27 cellular contexts compared by ENCODE assay signal in genomic region chr12:103530352-103530751, GRCh38. TPM values are rescaled to one million over a fixed set of nuclear protein-coding genes. Genes with fewer than 3 reads are reported as not detected.
DNase-seq lines count a peak whose midpoint lies in the region; ATAC-seq, FAIRE-seq and TF ChIP-seq lines count a peak whose summit lies in the region.
"Had no signal": no experiment of that assay in that cellular context is flagged by ENCODE, and none has a peak within 500 bp of the region (broad histone marks: within the 10 kb centered on the region; RNA-seq: fewer than 3 reads in every experiment).

No MANE protein-coding gene starts in this region.

- H3K4me1 Mint-ChIP-seq in naive B cell: no peaks in the 10 kb centered on the region
- H3K4me1 Mint-ChIP-seq: natural killer cell had no signal

- TF ChIP-seq CTCF in WERI-Rb-1 (IDR thresholded peaks at IDR 0.05; ENCODE audit: low read depth, low read length) (no peak), D721Med (IDR thresholded peaks at IDR 0.05; ENCODE audit: insufficient read depth, missing control alignments) (no peak), ovary (IDR thresholded peaks at IDR 0.05) (no peak)

- H3K9me3 ChIP-seq in WERI-Rb-1 (ENCODE audit: severe bottlenecking): no peaks in the 10 kb centered on the region
- H3K9me3 ChIP-seq in ovary: no peaks in the 10 kb centered on the region
- H3K9me3 ChIP-seq: breast epithelium, vagina had no signal

- ATAC-seq in naive B cell (ENCODE audit: low read depth in 2 of 2): peak; percentile 12 to 18
- ATAC-seq: K562, natural killer cell had no signal

- H3K27me3 ChIP-seq in WERI-Rb-1 (ENCODE audit: insufficient read depth, low read depth, severe bottlenecking) (no peaks in the 10 kb centered on the region), ovary (no peaks in the 10 kb centered on the region)
- H3K27me3 ChIP-seq: BLaER1, breast epithelium, hepatocyte, vagina had no signal

- peaks cover 0 to 3% (median 0%) of the 10 kb centered on the region in 7 donors for H3K9me3 Mint-ChIP-seq in naive B cell
- H3K9me3 Mint-ChIP-seq: natural killer cell had no signal

- WGBS in ovary, 3 donors: 21 to 35% (median 22%) methylated on average over 8 of the region's 8 CpGs

- no peak overlapping the region for H3K27ac Mint-ChIP-seq in naive B cell
- H3K27ac Mint-ChIP-seq: activated T-helper 1 cell treated with anti-CD3 and anti-CD28 coated beads, Interleukin-12 subunit alpha, Interleukin-12 subunit beta, Interleukin-2, Interleukin-4 antibody, amounts not matched to agents 30 ng/mL and 10 ng/mL and 1 ng/mL, durations not matched to agents 14 hours and 24 hours and 36 hours; natural killer cell had no signal

- no peaks in the 10 kb centered on the region for H3K36me3 ChIP-seq in WERI-Rb-1
- H3K36me3 ChIP-seq in ovary: no peaks in the 10 kb centered on the region
- H3K36me3 ChIP-seq: BLaER1, breast epithelium, vagina had no signal

- H3K36me3 Mint-ChIP-seq in naive B cell: no peaks in the 10 kb centered on the region
- H3K36me3 Mint-ChIP-seq: natural killer cell had no signal

- H3K4me1 ChIP-seq in ovary (ENCODE audit: insufficient read depth): no peaks in the 10 kb centered on the region
- H3K4me1 ChIP-seq: BLaER1, breast epithelium, vagina had no signal

- peak; percentile 9 for FAIRE-seq in GM12891 (lab: Jason Lieb, UNC)
- FAIRE-seq in D721Med (lab: Jason Lieb, UNC): no peak
- FAIRE-seq: endothelial cell of umbilical vein, G401.6, K562 had no signal

- no peak for TF ChIP-seq EP300 in ovary (IDR thresholded peaks at IDR 0.05)

- no peak overlapping the region for H3K4me3 ChIP-seq in WERI-Rb-1 (ENCODE audit: low read depth, low read length)
- no peak overlapping the region for H3K4me3 ChIP-seq in ovary
- H3K4me3 ChIP-seq: BLaER1, breast epithelium, hepatocyte, K562, vagina had no signal

- H3K27ac ChIP-seq in WERI-Rb-1 (peak overlapping the region; percentile 74), ovary (no peak overlapping the region)
- H3K27ac ChIP-seq: BLaER1, breast epithelium, hepatocyte, vagina had no signal

- no peak overlapping the region for H3K4me3 Mint-ChIP-seq in naive B cell
- H3K4me3 Mint-ChIP-seq: activated T-helper 1 cell treated with anti-CD3 and anti-CD28 coated beads, Interleukin-12 subunit alpha, Interleukin-12 subunit beta, Interleukin-2, Interleukin-4 antibody, amounts not matched to agents 30 ng/mL and 10 ng/mL and 1 ng/mL, durations not matched to agents 14 hours and 24 hours and 36 hours; natural killer cell had no signal

- peak; percentile 48 for DNase-seq in NCI-H2227 (lab: John Stamatoyannopoulos, UW; ENCODE audit: unreplicated experiment)
- DNase-seq in NCI-H2227 treated with DMSO at 0.1 percent for 48 hours (lab: John Stamatoyannopoulos, UW): no peak
- no peak for DNase-seq in GM12891 (ENCODE audit: insufficient read length, low spot score)
- DNase-seq in WERI-Rb-1: no peak
- DNase-seq in naive B cell: no peak
- no peak for DNase-seq in D721Med (ENCODE audit: insufficient read length, low spot score)
- DNase-seq in NOMO-1 treated with DMSO at 0.1 percent for 48 hours (lab: John Stamatoyannopoulos, UW; ENCODE audit: unreplicated experiment): no peak
- DNase-seq in ovary: no peak
- DNase-seq: activated CD8-positive, alpha-beta memory T cell treated with anti-CD3 and anti-CD28 coated beads for 24 hours; cortex of kidney; islet precursor cell; mammary epithelial cell; natural killer cell; NCI-H187 treated with DMSO at 0.1 percent for 48 hours; NCI-H510A; Right ventricle myocardium superior; stimulated activated CD4-positive, alpha-beta T cell treated with anti-CD3 and anti-CD28 coated beads, Interleukin-4, amount 100 ng/mL, for 1 hour had no signal

- H3K27me3 Mint-ChIP-seq in naive B cell: peaks cover 15 to 43% (median 20%) of the 10 kb centered on the region in 3 donors

- intact Hi-C loops in ovary (cut with DNase I): no loop called here

- TF ChIP-seq POLR2A in GM12891 (IDR thresholded peaks at IDR 0.05; ENCODE audit: low read depth, low read length) (no peak), ovary (IDR thresholded peaks at IDR 0.05) (no peak)

TF ChIP-seq in GM12891, 5 proteins besides CTCF, POLR2A, EP300 and RAD21:
- TF ChIP-seq POLR2AphosphoS5 (IDR thresholded peaks at IDR 0.05; ENCODE audit: low read depth, low read length) (no peak), TAF1 (IDR thresholded peaks at IDR 0.05; ENCODE audit: low read depth, low read length) (no peak), PAX5 (IDR thresholded peaks at IDR 0.05; ENCODE audit: insufficient read depth, low read length, severe bottlenecking) (no peak), SPI1 (IDR thresholded peaks at IDR 0.05; ENCODE audit: low read depth, low read length) (no peak), POU2F2 (IDR thresholded peaks at IDR 0.05; ENCODE audit: low read depth, low read length) (no peak)

RNA-seq across cellular contexts. Expression of gene C12orf42, which starts 34.6 kb away (rescaled TPM):
- 0.51 TPM for polyA plus RNA-seq in GM12891 (2012; ENCODE audit: low read depth, missing spikeins)
- polyA plus RNA-seq in naive B cell (ENCODE audit: low read depth in 6 of 6): 10 to 100 TPM; 28.7 to 41.4 (median 34.2) TPM
- not detected for total RNA-seq in ovary
- polyA plus RNA-seq in ovary: not detected
- total RNA-seq: A172; activated T-helper 1 cell treated with anti-CD3 and anti-CD28 coated beads, Interleukin-12 subunit alpha, Interleukin-12 subunit beta, Interleukin-2, Interleukin-4 antibody, amounts not matched to agents 30 ng/mL and 10 ng/mL and 1 ng/mL, durations not matched to agents 14 hours and 24 hours and 36 hours; endothelial cell of umbilical vein; hepatocyte; K562; mammary epithelial cell; posterior vena cava; vagina had no signal
- polyA plus RNA-seq: endothelial cell of umbilical vein, hepatocyte, K562, mammary epithelial cell had no signal

RNA-seq across cellular contexts. Expression of gene STAB2, which starts 56.7 kb away (rescaled TPM):
- not detected for polyA plus RNA-seq in GM12891 (2012; ENCODE audit: low read depth, missing spikeins)
- polyA plus RNA-seq in naive B cell (ENCODE audit: low read depth in 6 of 6): not detected
- 1 to 10 TPM in 3 of 7 donors, under 1 TPM in 4; 0.05 to 9.3 (median 0.86) TPM for total RNA-seq in ovary
- 1 to 10 TPM in 1 of 2 donors, under 1 TPM in 1; 0.36 to 6.4 TPM for polyA plus RNA-seq in ovary
- total RNA-seq: A172; activated T-helper 1 cell treated with anti-CD3 and anti-CD28 coated beads, Interleukin-12 subunit alpha, Interleukin-12 subunit beta, Interleukin-2, Interleukin-4 antibody, amounts not matched to agents 30 ng/mL and 10 ng/mL and 1 ng/mL, durations not matched to agents 14 hours and 24 hours and 36 hours; endothelial cell of umbilical vein; hepatocyte; K562; natural killer cell had no signal
- polyA plus RNA-seq: hepatocyte had no signal

Comparison
In these comparisons a context has a peak if more than half of its experiments do, and no peak if none do; other contexts are left out.
1. RNA of gene C12orf42, which starts 34.6 kb away (polyA plus RNA-seq): 28.7 to 41.4 TPM in naive B cell; not detected in ovary; every median in the first group is over 10 times any median in the second.